ENCODE assay signal across 8 cellular contexts in the genomic region with DNA sequence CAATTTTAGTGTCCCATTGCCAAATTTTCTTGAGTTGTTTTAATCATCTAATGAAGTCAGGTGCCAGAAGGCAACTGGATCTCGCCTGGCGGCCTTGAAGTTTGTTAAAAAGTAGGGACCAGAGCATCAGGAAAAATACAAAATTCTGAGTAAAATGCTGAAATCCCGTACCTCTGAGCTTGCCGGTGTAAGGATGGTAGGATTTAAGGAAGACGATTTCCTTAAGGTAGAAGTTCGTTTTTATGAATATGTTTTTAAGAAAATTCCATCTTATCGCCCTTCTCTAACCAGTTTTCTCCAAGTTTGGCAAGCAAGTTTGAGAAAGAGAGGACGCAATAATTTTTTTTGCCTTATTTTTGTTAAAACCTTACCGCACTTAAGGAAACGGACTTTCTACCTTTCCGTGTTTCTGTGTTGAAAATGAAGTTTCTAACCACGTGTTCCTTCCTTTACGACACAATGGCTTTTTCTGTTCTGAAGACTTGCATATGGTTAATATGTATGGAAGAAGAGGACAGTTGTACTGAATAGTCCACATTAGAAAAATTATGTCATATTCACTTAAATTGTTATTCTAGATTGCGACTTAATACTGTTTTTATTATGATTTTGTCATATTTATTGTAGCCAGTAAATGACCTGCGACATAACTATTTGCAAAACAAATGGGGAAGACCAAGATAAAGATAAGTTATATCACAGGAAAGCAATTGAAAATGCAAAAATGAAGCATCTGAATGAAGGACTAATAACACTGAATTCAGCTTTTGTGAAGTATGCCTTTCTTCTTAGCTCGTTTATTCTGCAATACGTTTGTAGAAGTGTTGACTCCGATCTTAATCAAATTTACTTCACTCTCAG. TPM values are rescaled to one million over a fixed set of nuclear protein-coding genes. Genes with fewer than 3 reads are reported as not detected.
DNase-seq lines count a peak whose midpoint lies in the region; ATAC-seq and TF ChIP-seq lines count a peak whose summit lies in the region.

No MANE protein-coding gene starts in this region.

- H3K27ac ChIP-seq in left ventricle myocardium inferior (replicated peaks), result peak overlapping the region; percentile 92
- H3K27ac ChIP-seq in body of pancreas, result peak overlapping the region; percentile 35 to 88 (median 78)
- H3K27ac ChIP-seq in lung (ENCODE audit: low read depth in 1 of 2, low read length in 1 of 2), result peak overlapping the region in 1 of 2 donors; percentile 94
- H3K27ac ChIP-seq in vagina, result peak overlapping the region; percentile 29

- TF ChIP-seq CTCF in left ventricle myocardium inferior (IDR thresholded peaks at IDR 0.05; ENCODE audit: borderline replicate concordance) (no peak), body of pancreas (IDR thresholded peaks at IDR 0.05) (no peak), lung (IDR thresholded peaks at IDR 0.05; ENCODE audit: control extremely low read depth, extremely low read depth) (no peak), vagina (IDR thresholded peaks at IDR 0.05) (no peak)

- no peak for ATAC-seq in left cardiac atrium
- no peak for ATAC-seq in body of pancreas
- no peak for ATAC-seq in lung (ENCODE audit: insufficient read depth, low FRiP score)
- ATAC-seq in GM21423 (IDR thresholded peaks at IDR 0.05; ENCODE audit: unreplicated experiment), result no peak
- no peak for ATAC-seq in sciatic nerve

- H3K4me3 ChIP-seq in left ventricle myocardium inferior (peak overlapping the region; percentile 82), body of pancreas (peak overlapping the region; percentile 24 to 38), lung (peak overlapping the region; percentile 69), vagina (peak overlapping the region; percentile 58)

- TF ChIP-seq POLR2A in body of pancreas (IDR thresholded peaks at IDR 0.05) (no peak), vagina (IDR thresholded peaks at IDR 0.05) (no peak)

- H3K27me3 ChIP-seq in left ventricle myocardium inferior (ENCODE audit: low read depth), result no peaks in the 10 kb centered on the region
- H3K27me3 ChIP-seq in body of pancreas, result no peaks in the 10 kb centered on the region
- no peaks in the 10 kb centered on the region for H3K27me3 ChIP-seq in lung (ENCODE audit: control insufficient read depth, insufficient read depth)
- H3K27me3 ChIP-seq in vagina, result no peaks in the 10 kb centered on the region

- H3K9me3 ChIP-seq in left ventricle myocardium inferior (replicated peaks) (no peaks in the 10 kb centered on the region), body of pancreas (no peaks in the 10 kb centered on the region), lung (ENCODE audit: control insufficient read depth in 2 of 2, insufficient read depth in 1 of 2, low read length in 1 of 2) (peaks cover 0 to 5% of the 10 kb centered on the region in 2 donors), vagina (no peaks in the 10 kb centered on the region)

- DNase-seq in left ventricle myocardium inferior (no peak), left cardiac atrium (no peak), body of pancreas (no peak), lung (ENCODE audit: low spot score) (no peak), vagina (ENCODE audit: extremely low spot score in 2 of 2) (no peak), AG08395 (ENCODE audit: low spot score) (no peak), sciatic nerve (ENCODE audit: low spot score) (no peak)

- H3K36me3 ChIP-seq in left ventricle myocardium inferior, result peaks cover 7% of the 10 kb centered on the region
- H3K36me3 ChIP-seq in body of pancreas (replicated peaks in 1 of 2; ENCODE audit: insufficient read depth in 1 of 2, low read depth in 2 of 2), result no peaks in the 10 kb centered on the region
- H3K36me3 ChIP-seq in lung (ENCODE audit: control insufficient read depth in 2 of 2, insufficient read depth in 2 of 2, low read length in 2 of 2), result no peaks in the 10 kb centered on the region
- H3K36me3 ChIP-seq in vagina, result no peaks in the 10 kb centered on the region

- intact Hi-C loops in left ventricle myocardium inferior (cut with micrococcal nuclease) (no loop called here), left cardiac atrium (cut with DNase I) (no loop called here), body of pancreas (cut with DNase I) (no loop called here), vagina (cut with DNase I) (no loop called here), sciatic nerve (cut with DNase I) (no loop called here)

- H3K4me1 ChIP-seq in left ventricle myocardium inferior (peaks cover 38% of the 10 kb centered on the region), body of pancreas (peaks cover 19% of the 10 kb centered on the region), lung (ENCODE audit: control insufficient read depth in 2 of 2, insufficient read depth in 2 of 2, low read length in 2 of 2) (no peaks in the 10 kb centered on the region), vagina (peaks cover 5% of the 10 kb centered on the region)

- WGBS in body of pancreas, 2 donors, result 8 to 15% methylated on average over 18 of the region's 18 CpGs
- WGBS in lung, 2 donors, result 23 to 31% methylated on average over 18 of the region's 18 CpGs

RNA-seq across cellular contexts. Expression of a gene that starts 0.9 kb away (rescaled TPM):
- total RNA-seq in left ventricle myocardium inferior, result 53.6 TPM
- 10 to 100 TPM; 24.8 to 28.9 TPM for total RNA-seq in left cardiac atrium
- 10 to 100 TPM; 15.8 to 22.8 TPM for total RNA-seq in body of pancreas
- total RNA-seq in lung, result 10 to 100 TPM; 17.4 to 18.0 TPM
- 10 to 100 TPM in 1 of 2 donors, 1 to 10 TPM in 1; 7.3 to 11.5 TPM for polyA plus RNA-seq in lung
- 5.4 TPM for total RNA-seq in vagina
- 13.7 TPM for total RNA-seq in sciatic nerve

Comparison
In these comparisons a context has a peak if more than half of its experiments do, and no peak if none do; other contexts are left out.
1. H3K4me3 ChIP-seq: peak in every context shown above with its lines; median percentile 82 in left ventricle myocardium inferior; 69 in lung; 58 in vagina; 31 in body of pancreas.